8 cellular contexts compared by ENCODE assay signal in genomic region chr2:221571391-221572179, GRCh38. TPM values are rescaled to one million over a fixed set of nuclear protein-coding genes. Genes with fewer than 3 reads are reported as not detected.
A peak's percentile ranks its signal among the peaks of the same experiment; 100 is the strongest.
DNase-seq lines count a peak whose midpoint lies in the region; ATAC-seq and TF ChIP-seq lines count a peak whose summit lies in the region.

No MANE protein-coding gene starts in this region.

- H3K9ac ChIP-seq in liver (ENCODE audit: low read depth in 1 of 2, low read length in 2 of 2): peak overlapping the region; percentile 38 to 49

- no peak for TF ChIP-seq RAD21 in liver (IDR thresholded peaks at IDR 0.05)

- WGBS in liver: 1% methylated on average over 71 of the region's 71 CpGs

- DNase-seq in AG20443 (ENCODE audit: low spot score) (peak; percentile 64), WERI-Rb-1 (peak; percentile 24), HuH-7 (ENCODE audit: low spot score) (no peak)
- DNase-seq in stimulated activated effector memory CD8-positive, alpha-beta T cell treated with anti-CD3 and anti-CD28 coated beads, Interleukin-12 subunit alpha, Interleukin-12 subunit beta, amount 100 ng/mL, for 72 hours (ENCODE audit: low spot score in 2 of 2): peak; percentile 18 to 68

- ATAC-seq in GM19324 (IDR thresholded peaks at IDR 0.05; ENCODE audit: low FRiP score, unreplicated experiment): peak; percentile 10
- ATAC-seq in HG03354 (IDR thresholded peaks at IDR 0.05; ENCODE audit: poor library complexity, severe bottlenecking, unreplicated experiment): peak; percentile 9
- peak; percentile 12 for ATAC-seq in stimulated activated effector memory CD8-positive, alpha-beta T cell treated with anti-CD3 and anti-CD28 coated beads, Interleukin-12 subunit alpha, Interleukin-12 subunit beta, amount 100 ng/mL, for 72 hours

- H3K27ac ChIP-seq in WERI-Rb-1: no peak overlapping the region
- peak overlapping the region; percentile 66 to 67 for H3K27ac ChIP-seq in liver (ENCODE audit: low read depth in 1 of 2, low read length in 2 of 2)

- peak overlapping the region; percentile 80 for H3K4me3 ChIP-seq in WERI-Rb-1 (ENCODE audit: low read depth, low read length)
- peak overlapping the region; percentile 55 to 74 (median 61) for H3K4me3 ChIP-seq in liver (ENCODE audit: low read depth in 1 of 3, low read length in 3 of 3)

- no peaks in the 10 kb centered on the region for H3K36me3 Mint-ChIP-seq in dendritic cell treated with granulocyte-macrophage colony-stimulating factor and Interleukin-4, amounts not matched to agents 40 ng/mL and 50 ng/mL, for 4 days (ENCODE audit: low read depth)
- H3K36me3 Mint-ChIP-seq in stimulated activated effector memory CD8-positive, alpha-beta T cell treated with anti-CD3 and anti-CD28 coated beads, Interleukin-12 subunit alpha, Interleukin-12 subunit beta, amount 100 ng/mL, for 72 hours: peaks cover 13% of the 10 kb centered on the region

- H3K36me3 ChIP-seq in WERI-Rb-1: no peaks in the 10 kb centered on the region
- no peaks in the 10 kb centered on the region for H3K36me3 ChIP-seq in liver (ENCODE audit: control insufficient read depth in 4 of 4, insufficient read depth in 3 of 4, low read depth in 1 of 4, low read length in 3 of 4)

- peaks cover 40% of the 10 kb centered on the region for H3K4me1 Mint-ChIP-seq in dendritic cell treated with granulocyte-macrophage colony-stimulating factor and Interleukin-4, amounts not matched to agents 40 ng/mL and 50 ng/mL, for 4 days (ENCODE audit: low read depth)
- H3K4me1 Mint-ChIP-seq in stimulated activated effector memory CD8-positive, alpha-beta T cell treated with anti-CD3 and anti-CD28 coated beads, Interleukin-12 subunit alpha, Interleukin-12 subunit beta, amount 100 ng/mL, for 72 hours: peaks cover 44% of the 10 kb centered on the region

- TF ChIP-seq CTCF in WERI-Rb-1 (IDR thresholded peaks at IDR 0.05; ENCODE audit: low read depth, low read length) (no peak), liver (IDR thresholded peaks at IDR 0.05; ENCODE audit: low read depth, low read length, missing input control) (no peak)

- H3K4me1 ChIP-seq in liver (ENCODE audit: control insufficient read depth in 4 of 4, insufficient read depth in 4 of 4, low read length in 3 of 4): peaks cover 6 to 32% (median 23%) of the 10 kb centered on the region in 4 donors

- peaks cover 81% of the 10 kb centered on the region for H3K27me3 Mint-ChIP-seq in dendritic cell treated with granulocyte-macrophage colony-stimulating factor and Interleukin-4, amounts not matched to agents 40 ng/mL and 50 ng/mL, for 4 days

- peak overlapping the region; percentile 81 for H3K4me3 Mint-ChIP-seq in dendritic cell treated with granulocyte-macrophage colony-stimulating factor and Interleukin-4, amounts not matched to agents 40 ng/mL and 50 ng/mL, for 4 days
- peak overlapping the region; percentile 83 for H3K4me3 Mint-ChIP-seq in stimulated activated effector memory CD8-positive, alpha-beta T cell treated with anti-CD3 and anti-CD28 coated beads, Interleukin-12 subunit alpha, Interleukin-12 subunit beta, amount 100 ng/mL, for 72 hours

- H3K27ac Mint-ChIP-seq in dendritic cell treated with granulocyte-macrophage colony-stimulating factor and Interleukin-4, amounts not matched to agents 40 ng/mL and 50 ng/mL, for 4 days: no peak overlapping the region
- peak overlapping the region; percentile 86 for H3K27ac Mint-ChIP-seq in stimulated activated effector memory CD8-positive, alpha-beta T cell treated with anti-CD3 and anti-CD28 coated beads, Interleukin-12 subunit alpha, Interleukin-12 subunit beta, amount 100 ng/mL, for 72 hours

- H3K27me3 ChIP-seq in WERI-Rb-1 (ENCODE audit: insufficient read depth, low read depth, severe bottlenecking): peaks cover 12% of the 10 kb centered on the region
- H3K27me3 ChIP-seq in liver (ENCODE audit: control insufficient read depth in 4 of 4, insufficient read depth in 4 of 4, low read length in 3 of 4): peaks cover 0 to 13% (median 5%) of the 10 kb centered on the region in 4 donors

- intact Hi-C loops in dendritic cell treated with granulocyte-macrophage colony-stimulating factor and Interleukin-4, amounts not matched to agents 40 ng/mL and 50 ng/mL, for 4 days (cut with micrococcal nuclease): no loop called here

- H3K9me3 Mint-ChIP-seq in dendritic cell treated with granulocyte-macrophage colony-stimulating factor and Interleukin-4, amounts not matched to agents 40 ng/mL and 50 ng/mL, for 4 days: no peaks in the 10 kb centered on the region
- no peaks in the 10 kb centered on the region for H3K9me3 Mint-ChIP-seq in stimulated activated effector memory CD8-positive, alpha-beta T cell treated with anti-CD3 and anti-CD28 coated beads, Interleukin-12 subunit alpha, Interleukin-12 subunit beta, amount 100 ng/mL, for 72 hours

- H3K9me3 ChIP-seq in WERI-Rb-1 (ENCODE audit: severe bottlenecking) (no peaks in the 10 kb centered on the region), liver (ENCODE audit: control insufficient read depth in 4 of 4, low read length in 3 of 4) (no peaks in the 10 kb centered on the region)

TF ChIP-seq in liver, 16 proteins besides CTCF, POLR2A, EP300 and RAD21:
- TF ChIP-seq EGR1 (IDR thresholded peaks at IDR 0.05; ENCODE audit: low read depth in 2 of 2) (no peak), FOXA2 (IDR thresholded peaks at IDR 0.05) (no peak), TAF1 (conservative IDR thresholded peaks at IDR 0.05) (no peak), HNF4A (conservative IDR thresholded peaks at IDR 0.05) (peak; percentile 51 to 64), MAX (IDR thresholded peaks at IDR 0.05) (no peak), NR2F2 (IDR thresholded peaks at IDR 0.05) (peak; percentile 19)

RNA-seq across cellular contexts. Expression of gene EPHA4, which starts 0.5 kb away (rescaled TPM):
- total RNA-seq in liver: 1 to 10 TPM; 1.1 to 2.3 TPM
- polyA plus RNA-seq in liver: 1 to 10 TPM in 1 of 2 donors, under 1 TPM in 1; 0.43 to 1.1 TPM
